20 cellular contexts compared by ENCODE assay signal in genomic region chr11:117966908-117967307, GRCh38. TPM values are rescaled to one million over a fixed set of nuclear protein-coding genes. Genes with fewer than 3 reads are reported as not detected.
DNase-seq lines count a peak whose midpoint lies in the region; ATAC-seq lines count a peak whose summit lies in the region.
"Had no signal": no experiment of that assay in that cellular context is flagged by ENCODE, and none has a peak within 500 bp of the region (broad histone marks: within the 10 kb centered on the region; RNA-seq: fewer than 3 reads in every experiment).

No MANE protein-coding gene starts in this region.

- H3K27me3 Mint-ChIP-seq in dendritic cell treated with granulocyte-macrophage colony-stimulating factor and Interleukin-4, amounts not matched to agents 40 ng/mL and 50 ng/mL, for 4 days, result no peaks in the 10 kb centered on the region
- H3K27me3 Mint-ChIP-seq in stimulated activated naive B cell treated with anti-CD40 and anti-IgM and Interleukin-4, amounts not matched to agents 10 μg/mL and 1 μg/mL and 100 μg/mL, for 72 hours, result no peaks in the 10 kb centered on the region
- H3K27me3 Mint-ChIP-seq in activated T-cell treated with anti-CD3 and anti-CD28 coated beads, Interleukin-2, amount 50 U/mL, for 72 hours (ENCODE audit: low read depth), result no peaks in the 10 kb centered on the region
- H3K27me3 Mint-ChIP-seq: CD4-positive, CD25-positive, alpha-beta regulatory T cell had no signal

- no peaks in the 10 kb centered on the region for H3K9me3 Mint-ChIP-seq in dendritic cell treated with granulocyte-macrophage colony-stimulating factor and Interleukin-4, amounts not matched to agents 40 ng/mL and 50 ng/mL, for 4 days
- H3K9me3 Mint-ChIP-seq in stimulated activated naive B cell treated with anti-CD40 and anti-IgM and Interleukin-4, amounts not matched to agents 10 μg/mL and 1 μg/mL and 100 μg/mL, for 72 hours, result no peaks in the 10 kb centered on the region
- no peaks in the 10 kb centered on the region for H3K9me3 Mint-ChIP-seq in activated T-cell treated with anti-CD3 and anti-CD28 coated beads, Interleukin-2, amount 50 U/mL, for 72 hours
- H3K9me3 Mint-ChIP-seq: H9 had no signal

- no peak for ATAC-seq in stimulated activated naive B cell treated with anti-CD40 and anti-IgM and Interleukin-4, amounts not matched to agents 10 μg/mL and 1 μg/mL and 100 μg/mL, for 72 hours (replicated peaks)
- no peak for ATAC-seq in activated T-cell treated with anti-CD3 and anti-CD28 coated beads, Interleukin-2, amount 50 U/mL, for 72 hours (replicated peaks in 1 of 2)

- H3K4me3 Mint-ChIP-seq in dendritic cell treated with granulocyte-macrophage colony-stimulating factor and Interleukin-4, amounts not matched to agents 40 ng/mL and 50 ng/mL, for 4 days, result no peak overlapping the region
- H3K4me3 Mint-ChIP-seq in stimulated activated naive B cell treated with anti-CD40 and anti-IgM and Interleukin-4, amounts not matched to agents 10 μg/mL and 1 μg/mL and 100 μg/mL, for 72 hours, result no peak overlapping the region
- no peak overlapping the region for H3K4me3 Mint-ChIP-seq in activated T-cell treated with anti-CD3 and anti-CD28 coated beads, Interleukin-2, amount 50 U/mL, for 72 hours
- H3K4me3 Mint-ChIP-seq: CD4-positive, CD25-positive, alpha-beta regulatory T cell; H9 had no signal

- DNase-seq in AG20443 (ENCODE audit: low spot score), result peak; percentile 5
- peak; percentile 5 for DNase-seq in mucosa of gallbladder (ENCODE audit: low spot score)
- no peak for DNase-seq in stimulated activated naive B cell treated with anti-CD40 and anti-IgM and Interleukin-4, amounts not matched to agents 10 μg/mL and 1 μg/mL and 100 μg/mL, for 72 hours
- no peak for DNase-seq in activated CD4-positive, CD25-positive, alpha-beta regulatory T cell treated with anti-CD3 and anti-CD28 coated beads, Interleukin-2, amount 50 U/mL, for 72 hours
- DNase-seq in H4 (ENCODE audit: low spot score), result no peak
- no peak for DNase-seq in activated T-cell treated with anti-CD3 and anti-CD28 coated beads, Interleukin-2, amount 50 U/mL, for 72 hours
- DNase-seq: CD4-positive, CD25-positive, alpha-beta regulatory T cell; H9; IMR-90; MM.1S; NCI-H2029; NCI-H446 treated with DMSO at 0.1 percent for 48 hours; NCI-H526; NCI-H82; PC-9; Right ventricle myocardium superior; RPMI8226 had no signal

- peaks cover 48% of the 10 kb centered on the region for H3K4me1 Mint-ChIP-seq in dendritic cell treated with granulocyte-macrophage colony-stimulating factor and Interleukin-4, amounts not matched to agents 40 ng/mL and 50 ng/mL, for 4 days (ENCODE audit: low read depth)
- peaks cover 18 to 20% of the 10 kb centered on the region in 2 donors for H3K4me1 Mint-ChIP-seq in stimulated activated naive B cell treated with anti-CD40 and anti-IgM and Interleukin-4, amounts not matched to agents 10 μg/mL and 1 μg/mL and 100 μg/mL, for 72 hours
- peaks cover 30% of the 10 kb centered on the region for H3K4me1 Mint-ChIP-seq in activated T-cell treated with anti-CD3 and anti-CD28 coated beads, Interleukin-2, amount 50 U/mL, for 72 hours (ENCODE audit: low read depth)
- H3K4me1 Mint-ChIP-seq: H9 had no signal

- no peaks in the 10 kb centered on the region for H3K36me3 Mint-ChIP-seq in dendritic cell treated with granulocyte-macrophage colony-stimulating factor and Interleukin-4, amounts not matched to agents 40 ng/mL and 50 ng/mL, for 4 days (ENCODE audit: low read depth)
- no peaks in the 10 kb centered on the region for H3K36me3 Mint-ChIP-seq in stimulated activated naive B cell treated with anti-CD40 and anti-IgM and Interleukin-4, amounts not matched to agents 10 μg/mL and 1 μg/mL and 100 μg/mL, for 72 hours
- H3K36me3 Mint-ChIP-seq in activated T-cell treated with anti-CD3 and anti-CD28 coated beads, Interleukin-2, amount 50 U/mL, for 72 hours (ENCODE audit: insufficient read depth in 2 of 2), result no peaks in the 10 kb centered on the region

- intact Hi-C loops in dendritic cell treated with granulocyte-macrophage colony-stimulating factor and Interleukin-4, amounts not matched to agents 40 ng/mL and 50 ng/mL, for 4 days (cut with micrococcal nuclease), result no loop called here

- H3K27ac Mint-ChIP-seq in dendritic cell treated with granulocyte-macrophage colony-stimulating factor and Interleukin-4, amounts not matched to agents 40 ng/mL and 50 ng/mL, for 4 days, result peak overlapping the region; percentile 9
- H3K27ac Mint-ChIP-seq in stimulated activated naive B cell treated with anti-CD40 and anti-IgM and Interleukin-4, amounts not matched to agents 10 μg/mL and 1 μg/mL and 100 μg/mL, for 72 hours, result peak overlapping the region; percentile 80
- no peak overlapping the region for H3K27ac Mint-ChIP-seq in activated T-cell treated with anti-CD3 and anti-CD28 coated beads, Interleukin-2, amount 50 U/mL, for 72 hours
- H3K27ac Mint-ChIP-seq: CD4-positive, CD25-positive, alpha-beta regulatory T cell had no signal

RNA-seq across cellular contexts. Expression of gene IL10RA, which starts 19.3 kb away (rescaled TPM):
- 29.3 TPM for total RNA-seq in mucosa of gallbladder
- total RNA-seq in H4 (2014; rRNA removed; shearing (Covaris generic)), result 0.04 TPM in 1 of 2 replicates, not detected in the other
- total RNA-seq in activated T-cell treated with anti-CD3 and anti-CD28 coated beads, Interleukin-2, amount 50 U/mL, for 72 hours, result 100 to 1,000 TPM in 1 of 2 donors, 10 to 100 TPM in 1; 79.6 to 123 TPM
- total RNA-seq: A172, H9, IMR-90, PC-9, SJSA1 had no signal

RNA-seq across cellular contexts. Expression of gene TMPRSS13, which starts 37.7 kb away (rescaled TPM):
- total RNA-seq in mucosa of gallbladder, result 0.63 TPM
- 0.33 TPM in 1 of 2 replicates, not detected in the other for total RNA-seq in H4 (2014; rRNA removed; shearing (Covaris generic))
- total RNA-seq in activated T-cell treated with anti-CD3 and anti-CD28 coated beads, Interleukin-2, amount 50 U/mL, for 72 hours, result 1 to 10 TPM; 3.0 to 3.2 TPM
- total RNA-seq: A172, IMR-90, Right ventricle myocardium superior, SJSA1 had no signal

Comparison
In these comparisons a context has a peak if more than half of its experiments do, and no peak if none do; other contexts are left out.
1. DNase-seq: peak in AG20443 (single experiment) and mucosa of gallbladder (single experiment); none in stimulated activated naive B cell treated with anti-CD40 and anti-IgM and Interleukin-4, amounts not matched to agents 10 μg/mL and 1 μg/mL and 100 μg/mL, for 72 hours (single experiment), activated CD4-positive, CD25-positive, alpha-beta regulatory T cell treated with anti-CD3 and anti-CD28 coated beads, Interleukin-2, amount 50 U/mL, for 72 hours (single experiment), H4 (single experiment) and activated T-cell treated with anti-CD3 and anti-CD28 coated beads, Interleukin-2, amount 50 U/mL, for 72 hours (0 of 2).
2. RNA of gene IL10RA, which starts 19.3 kb away (total RNA-seq): 79.6 to 123 TPM in activated T-cell treated with anti-CD3 and anti-CD28 coated beads, Interleukin-2, amount 50 U/mL, for 72 hours and 29.3 TPM in mucosa of gallbladder (single experiment); 0.04 TPM in H4; every median in the first group is over 10 times any median in the second.